ENCODE assay signal across 13 cellular contexts in the genomic region with DNA sequence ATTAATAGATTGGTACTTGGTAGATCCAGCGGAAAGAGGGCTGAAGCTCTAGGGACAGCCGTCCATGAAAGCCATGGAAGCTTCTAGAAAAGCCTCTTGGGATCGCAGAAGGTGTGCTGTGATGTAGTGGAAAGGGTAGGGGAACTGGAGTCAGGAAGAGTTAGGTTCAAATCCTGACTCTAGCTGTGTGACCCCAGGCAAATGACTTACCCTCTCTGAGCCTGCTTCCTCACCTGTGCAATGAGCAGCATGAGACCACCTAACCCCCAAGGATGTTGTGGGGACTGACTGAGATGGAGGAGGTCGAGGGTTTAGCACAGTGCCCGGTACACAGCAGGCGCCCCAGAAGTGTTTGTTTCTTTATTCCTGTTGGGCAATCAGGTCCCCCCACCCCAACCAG. TPM values are rescaled to one million over a fixed set of nuclear protein-coding genes. Genes with fewer than 3 reads are reported as not detected.
DNase-seq lines count a peak whose midpoint lies in the region; ATAC-seq and TF ChIP-seq lines count a peak whose summit lies in the region.
"Had no signal": no experiment of that assay in that cellular context is flagged by ENCODE, and none has a peak within 500 bp of the region (broad histone marks: within the 10 kb centered on the region; RNA-seq: fewer than 3 reads in every experiment).

No MANE protein-coding gene starts in this region.

- no peak for ATAC-seq in activated T-cell treated with anti-CD3 and anti-CD28 coated beads, Interleukin-2, amount 50 U/mL, for 4 hours
- no peak for ATAC-seq in Panc1
- no peak for ATAC-seq in stimulated activated naive B cell treated with anti-CD40 and anti-IgM and Interleukin-4, amounts not matched to agents 10 μg/mL and 1 μg/mL and 100 μg/mL, for 72 hours (replicated peaks)
- ATAC-seq: heart right ventricle, left ventricle myocardium superior had no signal

- no peak overlapping the region for H3K4me3 ChIP-seq in Panc1 (ENCODE audit: low read depth in 2 of 2, low read length in 2 of 2)
- H3K4me3 ChIP-seq in coronary artery, result peak overlapping the region; percentile 97
- H3K4me3 ChIP-seq in hepatocyte, result no peak overlapping the region

- H3K27ac Mint-ChIP-seq in stimulated activated naive B cell treated with anti-CD40 and anti-IgM and Interleukin-4, amounts not matched to agents 10 μg/mL and 1 μg/mL and 100 μg/mL, for 72 hours, result peak overlapping the region; percentile 51

- H3K36me3 Mint-ChIP-seq in activated T-cell treated with anti-CD3 and anti-CD28 coated beads, Interleukin-2, amount 50 U/mL, for 4 hours (ENCODE audit: insufficient read depth), result peaks cover 16% of the 10 kb centered on the region
- peaks cover 40 to 60% of the 10 kb centered on the region in 2 donors for H3K36me3 Mint-ChIP-seq in stimulated activated naive B cell treated with anti-CD40 and anti-IgM and Interleukin-4, amounts not matched to agents 10 μg/mL and 1 μg/mL and 100 μg/mL, for 72 hours

- H3K9me2 ChIP-seq in hepatocyte (replicated peaks; ENCODE audit: insufficient read depth), result no peaks in the 10 kb centered on the region

- H3K4me3 Mint-ChIP-seq in activated T-cell treated with anti-CD3 and anti-CD28 coated beads, Interleukin-2, amount 50 U/mL, for 4 hours, result peak overlapping the region; percentile 96
- peak overlapping the region; percentile 93 to 96 for H3K4me3 Mint-ChIP-seq in stimulated activated naive B cell treated with anti-CD40 and anti-IgM and Interleukin-4, amounts not matched to agents 10 μg/mL and 1 μg/mL and 100 μg/mL, for 72 hours

- DNase-seq in activated T-cell treated with anti-CD3 and anti-CD28 coated beads, Interleukin-2, amount 50 U/mL, for 4 hours, result no peak
- no peak for DNase-seq in activated T-cell treated with anti-CD3 and anti-CD28 coated beads, Interleukin-2, amount 50 U/mL, for 48 hours
- DNase-seq in Panc1 (ENCODE audit: low read depth, low spot score) (no peak), coronary artery (ENCODE audit: low spot score) (no peak), hepatocyte (ENCODE audit: low spot score) (no peak), epidermal melanocyte (ENCODE audit: insufficient read length, low spot score) (no peak)
- DNase-seq in stimulated activated naive B cell treated with anti-CD40 and anti-IgM and Interleukin-4, amounts not matched to agents 10 μg/mL and 1 μg/mL and 100 μg/mL, for 72 hours, result no peak
- no peak for DNase-seq in effector CD8-positive, alpha-beta T cell (lab: John Stamatoyannopoulos, UW)
- DNase-seq: HCEC 1CT, heart right ventricle, NCI-H446 treated with DMSO at 0.1 percent for 48 hours had no signal

- H3K4me1 ChIP-seq in Panc1 (ENCODE audit: control insufficient read depth, insufficient read depth, low read length), result peaks cover 21% of the 10 kb centered on the region
- peaks cover 15% of the 10 kb centered on the region for H3K4me1 ChIP-seq in hepatocyte (ENCODE audit: insufficient read depth)

- CTCF ChIA-PET in Panc1 (lab: Charles Lee), result interaction anchor here (1.5 kb wide), 1 partner anchor 54 kb away, joined by 3 read pairs; a partner anchor contains a TSS

- H3K9me3 Mint-ChIP-seq in activated T-cell treated with anti-CD3 and anti-CD28 coated beads, Interleukin-2, amount 50 U/mL, for 4 hours, result no peaks in the 10 kb centered on the region
- no peaks in the 10 kb centered on the region for H3K9me3 Mint-ChIP-seq in stimulated activated naive B cell treated with anti-CD40 and anti-IgM and Interleukin-4, amounts not matched to agents 10 μg/mL and 1 μg/mL and 100 μg/mL, for 72 hours

- POLR2A ChIA-PET in Panc1 (lab: Charles Lee), result interaction anchor here (1.3 kb wide), 1 partner anchor 55 kb away, joined by 3 read pairs; a partner anchor contains a TSS

- H3K4me2 ChIP-seq in hepatocyte, result no peak overlapping the region

- TF ChIP-seq CTCF in Panc1 (IDR thresholded peaks at IDR 0.05), result no peak
- TF ChIP-seq CTCF in coronary artery (IDR thresholded peaks at IDR 0.05), result no peak
- no peak for TF ChIP-seq CTCF in hepatocyte (IDR thresholded peaks at IDR 0.05; ENCODE audit: poor library complexity)

- in situ Hi-C loops in Panc1 (cut with HindIII; ENCODE audit: low pct_unique_long_range_greater_than_20kb, low sequenced_read_pairs), result no loop called here

- intact Hi-C loops in Panc1 (cut with micrococcal nuclease; ENCODE audit: unreplicated experiment), result no loop called here

- H3K9me3 ChIP-seq in Panc1 (ENCODE audit: control insufficient read depth, insufficient read depth, low read depth, low read length) (no peaks in the 10 kb centered on the region), hepatocyte (ENCODE audit: low read depth) (no peaks in the 10 kb centered on the region)
- H3K9me3 ChIP-seq: heart right ventricle had no signal

- WGBS in hepatocyte (ENCODE audit: low lambda C conversion rate, missing lambda C conversion rate), result 93% methylated on average over 6 of the region's 6 CpGs

- no peaks in the 10 kb centered on the region for H4K20me1 ChIP-seq in hepatocyte (ENCODE audit: insufficient read depth, poor library complexity, severe bottlenecking)

- H3K79me2 ChIP-seq in hepatocyte, result peaks cover 11% of the 10 kb centered on the region

- TSS peak; percentile 45 for BruUV-seq in Panc1 (replicated peaks; lab: Mats Ljungman, UMichigan)

- H3K36me3 ChIP-seq in Panc1 (ENCODE audit: control insufficient read depth, insufficient read depth, low read length) (no peaks in the 10 kb centered on the region; the same call in none of the 2 replicates), hepatocyte (replicated peaks; ENCODE audit: insufficient read depth, low read depth) (no peaks in the 10 kb centered on the region)

- H2AFZ ChIP-seq in hepatocyte, result no peak overlapping the region

- no peaks in the 10 kb centered on the region for H3K27me3 Mint-ChIP-seq in activated T-cell treated with anti-CD3 and anti-CD28 coated beads, Interleukin-2, amount 50 U/mL, for 4 hours (ENCODE audit: low read depth)
- H3K27me3 Mint-ChIP-seq in stimulated activated naive B cell treated with anti-CD40 and anti-IgM and Interleukin-4, amounts not matched to agents 10 μg/mL and 1 μg/mL and 100 μg/mL, for 72 hours, result no peaks in the 10 kb centered on the region

- peaks cover 49% of the 10 kb centered on the region for H3K4me1 Mint-ChIP-seq in activated T-cell treated with anti-CD3 and anti-CD28 coated beads, Interleukin-2, amount 50 U/mL, for 4 hours (ENCODE audit: low read depth)
- peaks cover 32 to 57% of the 10 kb centered on the region in 2 donors for H3K4me1 Mint-ChIP-seq in stimulated activated naive B cell treated with anti-CD40 and anti-IgM and Interleukin-4, amounts not matched to agents 10 μg/mL and 1 μg/mL and 100 μg/mL, for 72 hours

- H3K27ac ChIP-seq in Panc1 (ENCODE audit: low read length), result 0 out of 2 replicates have a peak overlapping the region, but pooled peaks have one; percentile 23
- H3K27ac ChIP-seq in coronary artery, result peak overlapping the region in 1 of 2 donors; percentile 98
- no peak overlapping the region for H3K27ac ChIP-seq in hepatocyte
- H3K27ac ChIP-seq: epithelial cell of prostate had no signal

- H3K27me3 ChIP-seq in Panc1 (ENCODE audit: control insufficient read depth, insufficient read depth, low read length), result no peaks in the 10 kb centered on the region
- no peaks in the 10 kb centered on the region for H3K27me3 ChIP-seq in hepatocyte
- H3K27me3 ChIP-seq: heart right ventricle had no signal

RNA-seq across cellular contexts. Expression of a gene that starts 2.2 kb away (rescaled TPM):
- 100 to 1,000 TPM; 145 to 160 (median 155) TPM for total RNA-seq in activated T-cell treated with anti-CD3 and anti-CD28 coated beads, Interleukin-2, amount 50 U/mL, for 4 hours
- total RNA-seq in Panc1 (2021; ENCODE audit: unreplicated experiment) (88.8 TPM), hepatocyte (18.3 and 21.6 TPM in 2 replicates)
- 77.9 TPM for polyA plus RNA-seq in Panc1 (2012; ENCODE audit: insufficient read length)
- polyA plus RNA-seq in hepatocyte, result 22.6 and 51.0 TPM in 2 replicates

RNA-seq across cellular contexts. Expression of a gene that starts 2.7 kb away (rescaled TPM):
- total RNA-seq in activated T-cell treated with anti-CD3 and anti-CD28 coated beads, Interleukin-2, amount 50 U/mL, for 4 hours, result 1 to 10 TPM; 5.8 to 6.6 (median 5.8) TPM
- 2.7 TPM for total RNA-seq in Panc1 (2021; ENCODE audit: unreplicated experiment)
- polyA plus RNA-seq in Panc1 (2012; ENCODE audit: insufficient read length), result 5.8 TPM
- 1.5 and 1.9 TPM in 2 replicates for total RNA-seq in hepatocyte
- 2.1 and 3.2 TPM in 2 replicates for polyA plus RNA-seq in hepatocyte

RNA-seq across cellular contexts. Expression of a gene that starts 8.7 kb away (rescaled TPM):
- total RNA-seq in activated T-cell treated with anti-CD3 and anti-CD28 coated beads, Interleukin-2, amount 50 U/mL, for 4 hours, result 100 to 1,000 TPM; 217 to 224 (median 220) TPM
- total RNA-seq in Panc1 (2021; ENCODE audit: unreplicated experiment), result 163 TPM
- 129 TPM for polyA plus RNA-seq in Panc1 (2012; ENCODE audit: insufficient read length)
- total RNA-seq in hepatocyte, result 46.8 and 53.1 TPM in 2 replicates
- 17.1 and 25.6 TPM in 2 replicates for polyA plus RNA-seq in hepatocyte

RNA-seq across cellular contexts. Expression of a gene that starts 11.4 kb away (rescaled TPM):
- 10 to 100 TPM; 58.2 to 66.2 (median 59.7) TPM for total RNA-seq in activated T-cell treated with anti-CD3 and anti-CD28 coated beads, Interleukin-2, amount 50 U/mL, for 4 hours
- total RNA-seq in Panc1 (2021; ENCODE audit: unreplicated experiment) (68.2 TPM), hepatocyte (32.3 and 34.4 TPM in 2 replicates)
- 82.8 TPM for polyA plus RNA-seq in Panc1 (2012; ENCODE audit: insufficient read length)
- polyA plus RNA-seq in hepatocyte, result 59.6 and 61.4 TPM in 2 replicates

RNA-seq across cellular contexts. Expression of a gene that starts 19.1 kb away (rescaled TPM):
- 10 to 100 TPM; 39.4 to 46.1 (median 41.6) TPM for total RNA-seq in activated T-cell treated with anti-CD3 and anti-CD28 coated beads, Interleukin-2, amount 50 U/mL, for 4 hours
- total RNA-seq in Panc1 (2021; ENCODE audit: unreplicated experiment) (19.9 TPM), hepatocyte (6.7 and 11.7 TPM in 2 replicates)
- 21.9 TPM for polyA plus RNA-seq in Panc1 (2012; ENCODE audit: insufficient read length)
- polyA plus RNA-seq in hepatocyte, result 14.2 and 16.5 TPM in 2 replicates
